1 cellular context compared by ENCODE assay signal in genomic region chr9:37706290-37706689, GRCh38.
TF ChIP-seq lines count a peak whose summit lies in the region.

No MANE protein-coding gene starts in this region.

TF ChIP-seq in SK-N-SH, 30 proteins besides CTCF, POLR2A, EP300 and RAD21 (continued from another document):
- TF ChIP-seq ZBTB33 (IDR thresholded peaks at IDR 0.05; ENCODE audit: borderline replicate concordance, low read depth) (no peak), TCF12 (IDR thresholded peaks at IDR 0.05) (no peak), MAX (IDR thresholded peaks at IDR 0.05; ENCODE audit: low read depth) (no peak)
